ENCODE assay signal across 18 cellular contexts in genomic region chr5:22549876-22550671, GRCh38.
"Had no signal": no experiment of that assay in that cellular context is flagged by ENCODE, and none has a peak within 500 bp of the region (broad histone marks: within the 10 kb centered on the region; RNA-seq: fewer than 3 reads in every experiment).

No MANE protein-coding gene starts in this region.

- H3K9me3 ChIP-seq: ovary, right lobe of liver, suprapubic skin, transverse colon had no signal

- H3K36me3 ChIP-seq: neural progenitor cell, ovary, right lobe of liver, suprapubic skin, transverse colon had no signal

- H2AFZ ChIP-seq: neural progenitor cell had no signal

- H3K27me3 ChIP-seq: dorsolateral prefrontal cortex, neural progenitor cell, ovary, right lobe of liver, suprapubic skin, transverse colon had no signal

- H3K4me1 ChIP-seq: neural progenitor cell, right lobe of liver, suprapubic skin, transverse colon had no signal

- DNase-seq: dorsolateral prefrontal cortex; effector CD4-positive, alpha-beta T cell; head of caudate nucleus; natural killer cell; nucleus accumbens; ovary; posterior cingulate gyrus; right lobe of liver; small intestine; stimulated activated CD4-positive, alpha-beta T cell treated with anti-CD3 and anti-CD28 coated beads, Interleukin-1b, Interleukin-23, amount 100 ng/mL, for 48 hours; stimulated activated CD4-positive, alpha-beta T cell treated with anti-CD3 and anti-CD28 coated beads, Interleukin-4, amount 100 ng/mL, for 1 hour; stimulated activated CD8-positive, alpha-beta memory T cell treated with anti-CD3 and anti-CD28 coated beads, Interleukin-4, amount 100 ng/mL, for 48 hours; stimulated activated naive CD4-positive, alpha-beta T cell; stimulated activated naive CD8-positive, alpha-beta T cell treated with anti-CD3 and anti-CD28 coated beads, Interleukin-15, amount 100 ng/mL, for 72 hours; transverse colon had no signal

- H3K9ac ChIP-seq: neural progenitor cell had no signal

- H3K4me2 ChIP-seq: neural progenitor cell had no signal

- H3K27ac ChIP-seq: dorsolateral prefrontal cortex, neural progenitor cell, ovary, right lobe of liver, suprapubic skin, transverse colon had no signal

- ATAC-seq: natural killer cell; right lobe of liver; stimulated activated naive CD8-positive, alpha-beta T cell treated with anti-CD3 and anti-CD28 coated beads, Interleukin-15, amount 100 ng/mL, for 72 hours had no signal

- H3K4me3 ChIP-seq: dorsolateral prefrontal cortex, lung, neural progenitor cell, ovary, right lobe of liver, suprapubic skin, transverse colon had no signal
